Comparison of ENCODE assay signal across 3 cellular contexts in genomic region chr6:162512744-162513143, GRCh38.
A peak's percentile ranks its signal among the peaks of the same experiment; 100 is the strongest.
TF ChIP-seq lines count a peak whose summit lies in the region.

No MANE protein-coding gene starts in this region.

TF ChIP-seq in SK-N-SH, 30 proteins besides CTCF, POLR2A, EP300 and RAD21:
- TF ChIP-seq RFX5 (IDR thresholded peaks at IDR 0.05; ENCODE audit: low read length) = no peak
- TF ChIP-seq FOXJ3 (CRISPR knock-in tag; IDR thresholded peaks at IDR 0.05) = no peak
- TF ChIP-seq GATA2 (CRISPR knock-in tag; IDR thresholded peaks at IDR 0.05) = peak; percentile 40; the same call in 1 of the 2 replicates
- peak; percentile 73 for TF ChIP-seq CHD2 (IDR thresholded peaks at IDR 0.05; ENCODE audit: low read length, partially characterized antibody)
- TF ChIP-seq MAX (IDR thresholded peaks at IDR 0.05; ENCODE audit: low read depth) = no peak
- TF ChIP-seq RCOR1 (IDR thresholded peaks at IDR 0.05; ENCODE audit: low read length) = peak; percentile 87
- TF ChIP-seq PBX3 (IDR thresholded peaks at IDR 0.05) = no peak
- TF ChIP-seq ELF1 (IDR thresholded peaks at IDR 0.05) = no peak

TF ChIP-seq in SK-N-SH treated with all-trans-retinoic acid at 6 μM for 48 hours, 23 proteins besides CTCF, POLR2A, EP300 and RAD21:
- TF ChIP-seq ISL1 (CRISPR knock-in tag; IDR thresholded peaks at IDR 0.05) (no peak), ZNF70 (CRISPR knock-in tag; IDR thresholded peaks at IDR 0.05) (no peak), GLIS3 (CRISPR knock-in tag; IDR thresholded peaks at IDR 0.05) (no peak), ZNF8 (CRISPR knock-in tag; IDR thresholded peaks at IDR 0.05) (no peak), BACH2 (CRISPR knock-in tag; IDR thresholded peaks at IDR 0.05; ENCODE audit: borderline replicate concordance) (no peak), OSR1 (CRISPR knock-in tag; IDR thresholded peaks at IDR 0.05) (no peak), ESRRG (CRISPR knock-in tag; IDR thresholded peaks at IDR 0.05) (no peak), CREB5 (CRISPR knock-in tag; IDR thresholded peaks at IDR 0.05; ENCODE audit: low read depth) (no peak), CSDC2 (CRISPR knock-in tag; IDR thresholded peaks at IDR 0.05) (no peak), ZC3H10 (CRISPR knock-in tag; IDR thresholded peaks at IDR 0.05) (no peak), SNAI2 (CRISPR knock-in tag; IDR thresholded peaks at IDR 0.05) (no peak), TCF4 (CRISPR knock-in tag; IDR thresholded peaks at IDR 0.05; ENCODE audit: borderline replicate concordance) (no peak), TOX (CRISPR knock-in tag; IDR thresholded peaks at IDR 0.05; ENCODE audit: borderline replicate concordance) (no peak), PATZ1 (CRISPR knock-in tag; IDR thresholded peaks at IDR 0.05; ENCODE audit: borderline replicate concordance) (no peak), TSHZ2 (CRISPR knock-in tag; IDR thresholded peaks at IDR 0.05) (no peak), CSRNP3 (CRISPR knock-in tag; IDR thresholded peaks at IDR 0.05) (no peak), ZFP3 (CRISPR knock-in tag; IDR thresholded peaks at IDR 0.05) (no peak), POU6F1 (CRISPR knock-in tag; IDR thresholded peaks at IDR 0.05; ENCODE audit: borderline replicate concordance, low read depth) (no peak), ZNF565 (CRISPR knock-in tag; conservative IDR thresholded peaks at IDR 0.05; ENCODE audit: low read depth) (no peak)

TF ChIP-seq in H1, 55 proteins besides CTCF, POLR2A, EP300 and RAD21 (continued from another document):
- no peak for TF ChIP-seq CBX8 (IDR thresholded peaks at IDR 0.05; ENCODE audit: borderline replicate concordance, low read depth, low read length)
- no peak for TF ChIP-seq SIN3A (conservative IDR thresholded peaks at IDR 0.05 in 1 of 2, IDR thresholded peaks at IDR 0.05 in 1 of 2; ENCODE audit: low read depth in 1 of 2, low read length in 2 of 2)
- no peak for TF ChIP-seq RFX5 (IDR thresholded peaks at IDR 0.05; ENCODE audit: borderline replicate concordance, low read depth, low read length)
- TF ChIP-seq ASH2L (IDR thresholded peaks at IDR 0.05; ENCODE audit: low read length) = no peak
- TF ChIP-seq BCL11A (IDR thresholded peaks at IDR 0.05; ENCODE audit: low read depth in 2 of 2, low read length in 2 of 2) = no peak
- TF ChIP-seq CREB1 (IDR thresholded peaks at IDR 0.05) = no peak
- no peak for TF ChIP-seq KDM5A (IDR thresholded peaks at IDR 0.05; ENCODE audit: low read length)
- no peak for TF ChIP-seq EGR1 (IDR thresholded peaks at IDR 0.05; ENCODE audit: borderline replicate concordance, low read depth, low read length)
- no peak for TF ChIP-seq BRCA1 (IDR thresholded peaks at IDR 0.05; ENCODE audit: low read depth, low read length)
- no peak for TF ChIP-seq E2F6 (IDR thresholded peaks at IDR 0.05)
- no peak for TF ChIP-seq JUND (IDR thresholded peaks at IDR 0.05; ENCODE audit: low read length)
- TF ChIP-seq GTF2F1 (IDR thresholded peaks at IDR 0.05; ENCODE audit: borderline replicate concordance, low read depth, low read length) = no peak
- no peak for TF ChIP-seq TEAD4 (IDR thresholded peaks at IDR 0.05; ENCODE audit: low read depth, low read length)
- TF ChIP-seq EZH2 (IDR thresholded peaks at IDR 0.05; ENCODE audit: low read depth, low read length, severe bottlenecking) = no peak
